ENCODE assay signal across 20 cellular contexts in the genomic region with DNA sequence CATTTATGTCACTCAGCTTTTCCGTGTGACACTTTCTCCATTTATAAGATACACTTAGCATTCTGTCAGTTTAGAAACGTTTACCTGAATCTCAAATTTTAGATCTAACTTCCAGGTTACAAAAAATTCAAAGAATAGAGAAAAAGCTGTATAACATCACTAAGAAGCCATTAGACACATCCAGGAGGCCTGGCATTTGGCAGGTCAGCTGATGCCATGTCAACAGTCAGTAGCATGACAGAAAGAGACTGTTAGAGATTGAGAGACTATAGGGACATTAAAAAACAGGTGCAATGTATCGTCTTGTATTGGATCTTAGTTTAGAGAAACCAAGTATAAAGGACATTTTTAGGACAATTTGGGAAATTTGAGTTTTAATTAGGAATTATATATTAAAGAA. TPM values are rescaled to one million over a fixed set of nuclear protein-coding genes. Genes with fewer than 3 reads are reported as not detected.
DNase-seq lines count a peak whose midpoint lies in the region; ATAC-seq, FAIRE-seq and TF ChIP-seq lines count a peak whose summit lies in the region.
"Had no signal": no experiment of that assay in that cellular context is flagged by ENCODE, and none has a peak within 500 bp of the region (broad histone marks: within the 10 kb centered on the region; RNA-seq: fewer than 3 reads in every experiment).

No MANE protein-coding gene starts in this region.

- CTCF ChIA-PET in activated CD4-positive, alpha-beta T cell treated with anti-CD3 and anti-CD28 coated beads, Interleukin-2, amount 10 ng/mL, durations not matched to agents 7 days and 5 days (lab: Charles Lee) = interaction anchor here (1.3 kb wide), 1 partner anchor 55 kb away, joined by 3 read pairs; no protein-coding TSS in a partner anchor

- peaks cover 6% of the 10 kb centered on the region; the same call in 1 of the 2 replicates for H3F3A ChIP-seq in DOHH2 (ENCODE audit: control insufficient read depth, insufficient read depth)
- peaks cover 43% of the 10 kb centered on the region for H3F3A ChIP-seq in MM.1S (ENCODE audit: insufficient read depth, low read length)

- TF ChIP-seq CTCF in DOHH2 (IDR thresholded peaks at IDR 0.05; ENCODE audit: low read depth, low read length, poor library complexity, severe bottlenecking) (no peak), MM.1S (IDR thresholded peaks at IDR 0.05; ENCODE audit: low read length) (no peak), psoas muscle (IDR thresholded peaks at IDR 0.05) (no peak), esophagus squamous epithelium (IDR thresholded peaks at IDR 0.05) (no peak)

- intact Hi-C loops in psoas muscle (cut with DNase I) (loop anchor here (5.0 to 10.0 kb wide), 4 partner anchors 105 to 405 kb away; no protein-coding TSS in a partner anchor), esophagus squamous epithelium (cut with DNase I) (loop anchor here (10.0 kb wide), 1 partner anchor 408 kb away; no protein-coding TSS in a partner anchor)

- H3K4me2 ChIP-seq in DOHH2 (ENCODE audit: low read length) = peak overlapping the region; percentile 15; the same call in 1 of the 2 replicates
- peak overlapping the region; percentile 49 for H3K4me2 ChIP-seq in MM.1S (ENCODE audit: low read depth, low read length)

- no peaks in the 10 kb centered on the region for H3K27me3 ChIP-seq in DOHH2 (ENCODE audit: control insufficient read depth, low read length)
- H3K27me3 ChIP-seq in MM.1S (replicated peaks; ENCODE audit: insufficient read depth, low read length) = no peaks in the 10 kb centered on the region
- no peaks in the 10 kb centered on the region for H3K27me3 ChIP-seq in psoas muscle (ENCODE audit: insufficient read depth in 3 of 3, low read length in 2 of 3)
- no peaks in the 10 kb centered on the region for H3K27me3 ChIP-seq in esophagus squamous epithelium
- H3K27me3 ChIP-seq: BLaER1 treated with 17β-estradiol and CSF1 and Interleukin-3, amounts not matched to agents 10 nM and 100 nM had no signal

- H4K20me1 ChIP-seq in DOHH2 (ENCODE audit: control insufficient read depth, insufficient read depth, low read depth, low read length) (no peaks in the 10 kb centered on the region), MM.1S (ENCODE audit: insufficient read depth, low read length) (no peaks in the 10 kb centered on the region)
- H4K20me1 ChIP-seq: BLaER1 treated with 17β-estradiol and CSF1 and Interleukin-3, amounts not matched to agents 10 nM and 100 nM had no signal

- ATAC-seq in T-helper 17 cell (no peak), psoas muscle (no peak), GM19397 (IDR thresholded peaks at IDR 0.05; ENCODE audit: unreplicated experiment) (no peak)
- ATAC-seq: GM12878 had no signal

- DNase-seq in MM.1S = no peak
- DNase-seq in T-helper 17 cell = no peak
- no peak for DNase-seq in psoas muscle
- no peak for DNase-seq in esophagus squamous epithelium (lab: John Stamatoyannopoulos, UW)
- no peak for DNase-seq in activated CD4-positive, alpha-beta T cell treated with anti-CD3 and anti-CD28 coated beads, Interleukin-2, amount 10 ng/mL, durations not matched to agents 7 days and 5 days
- DNase-seq in RCC 7860 (ENCODE audit: low spot score) = no peak
- DNase-seq: ACHN; Calu3; CD4-positive, alpha-beta T cell; DMS 273 treated with DMSO at 0.1 percent for 48 hours had no signal

- peaks cover under 1% of the 10 kb centered on the region for H3K27me3 Mint-ChIP-seq in T-helper 17 cell
- H3K27me3 Mint-ChIP-seq in activated CD4-positive, alpha-beta T cell treated with anti-CD3 and anti-CD28 coated beads, Interleukin-2, amount 10 ng/mL, durations not matched to agents 7 days and 5 days = no peaks in the 10 kb centered on the region
- H3K27me3 Mint-ChIP-seq: CD4-positive, alpha-beta T cell had no signal

- peaks cover 2% of the 10 kb centered on the region for H3K36me3 Mint-ChIP-seq in T-helper 17 cell (ENCODE audit: low read depth)
- no peaks in the 10 kb centered on the region for H3K36me3 Mint-ChIP-seq in activated CD4-positive, alpha-beta T cell treated with anti-CD3 and anti-CD28 coated beads, Interleukin-2, amount 10 ng/mL, durations not matched to agents 7 days and 5 days (ENCODE audit: low read depth)

- H3K36me3 ChIP-seq in DOHH2 (ENCODE audit: control insufficient read depth, low read length) (no peaks in the 10 kb centered on the region), MM.1S (replicated peaks; ENCODE audit: insufficient read depth, low read length) (no peaks in the 10 kb centered on the region), psoas muscle (ENCODE audit: insufficient read depth in 1 of 2, low read depth in 1 of 2) (no peaks in the 10 kb centered on the region), esophagus squamous epithelium (no peaks in the 10 kb centered on the region)
- H3K36me3 ChIP-seq: BLaER1 treated with 17β-estradiol and CSF1 and Interleukin-3, amounts not matched to agents 10 nM and 100 nM; HAP-1 had no signal

- H3K4me1 Mint-ChIP-seq in T-helper 17 cell = peaks cover 12% of the 10 kb centered on the region
- peaks cover 37% of the 10 kb centered on the region for H3K4me1 Mint-ChIP-seq in activated CD4-positive, alpha-beta T cell treated with anti-CD3 and anti-CD28 coated beads, Interleukin-2, amount 10 ng/mL, durations not matched to agents 7 days and 5 days

- peak overlapping the region; percentile 6 for H3K27ac Mint-ChIP-seq in T-helper 17 cell
- H3K27ac Mint-ChIP-seq in activated CD4-positive, alpha-beta T cell treated with anti-CD3 and anti-CD28 coated beads, Interleukin-2, amount 10 ng/mL, durations not matched to agents 7 days and 5 days = no peak overlapping the region
- H3K27ac Mint-ChIP-seq: CD4-positive, alpha-beta T cell had no signal

- peak overlapping the region; percentile 28; the same call in 1 of the 2 replicates for H3K9ac ChIP-seq in MM.1S (ENCODE audit: low read length)
- H3K9ac ChIP-seq: BLaER1 treated with 17β-estradiol and CSF1 and Interleukin-3, amounts not matched to agents 10 nM and 100 nM had no signal

- H3K4me3 ChIP-seq in DOHH2 (ENCODE audit: low read length) (no peak overlapping the region), MM.1S (ENCODE audit: low read length) (no peak overlapping the region), psoas muscle (no peak overlapping the region), esophagus squamous epithelium (no peak overlapping the region)
- H3K4me3 ChIP-seq: BLaER1 treated with 17β-estradiol and CSF1 and Interleukin-3, amounts not matched to agents 10 nM and 100 nM; GM12878; HAP-1 had no signal

- H3K9me3 Mint-ChIP-seq in activated CD4-positive, alpha-beta T cell treated with anti-CD3 and anti-CD28 coated beads, Interleukin-2, amount 10 ng/mL, durations not matched to agents 7 days and 5 days = no peaks in the 10 kb centered on the region
- H3K9me3 Mint-ChIP-seq: CD4-positive, alpha-beta T cell had no signal

- H2AFZ ChIP-seq in MM.1S (ENCODE audit: low read length) = 0 out of 2 replicates have a peak overlapping the region, but pooled peaks have one; percentile 16

- H3K4me3 Mint-ChIP-seq in T-helper 17 cell = no peak overlapping the region
- H3K4me3 Mint-ChIP-seq in activated CD4-positive, alpha-beta T cell treated with anti-CD3 and anti-CD28 coated beads, Interleukin-2, amount 10 ng/mL, durations not matched to agents 7 days and 5 days = no peak overlapping the region
- H3K4me3 Mint-ChIP-seq: CD4-positive, alpha-beta T cell had no signal

- no peak for FAIRE-seq in RCC 7860 (lab: Jason Lieb, UNC)
- FAIRE-seq: GM12878, GM18507, H1, HTR-8/SVneo had no signal

- H3K9me3 ChIP-seq in DOHH2 (ENCODE audit: control insufficient read depth, insufficient read depth, low read length) = no peaks in the 10 kb centered on the region
- no peaks in the 10 kb centered on the region for H3K9me3 ChIP-seq in MM.1S (replicated peaks; ENCODE audit: insufficient read depth, low read length)
- no peaks in the 10 kb centered on the region for H3K9me3 ChIP-seq in T-helper 17 cell (ENCODE audit: control insufficient read depth, low read length, poor library complexity, severe bottlenecking)
- no peaks in the 10 kb centered on the region for H3K9me3 ChIP-seq in psoas muscle
- H3K9me3 ChIP-seq in esophagus squamous epithelium = no peaks in the 10 kb centered on the region
- H3K9me3 ChIP-seq: BLaER1 treated with 17β-estradiol and CSF1 and Interleukin-3, amounts not matched to agents 10 nM and 100 nM; HAP-1 had no signal

- POLR2A ChIA-PET in activated CD4-positive, alpha-beta T cell treated with anti-CD3 and anti-CD28 coated beads, Interleukin-2, amount 10 ng/mL, durations not matched to agents 7 days and 5 days (lab: Charles Lee) = no interaction called here

- 64 to 74% (median 73%) methylated on average over 3 of the region's 3 CpGs for WGBS in psoas muscle, 3 donors
- WGBS in esophagus squamous epithelium, 2 donors = 86% methylated on average over 3 of the region's 3 CpGs

- H3K9me2 ChIP-seq in DOHH2 (replicated peaks; ENCODE audit: control insufficient read depth, low read length) = no peaks in the 10 kb centered on the region
- no peaks in the 10 kb centered on the region for H3K9me2 ChIP-seq in MM.1S (replicated peaks; ENCODE audit: insufficient read depth, low read length)

- H3K79me2 ChIP-seq in DOHH2 (ENCODE audit: control insufficient read depth, low read length) (no peaks in the 10 kb centered on the region), MM.1S (ENCODE audit: low read length) (no peaks in the 10 kb centered on the region)

- no peak for TF ChIP-seq POLR2A in esophagus squamous epithelium (IDR thresholded peaks at IDR 0.05)

- H3K4me1 ChIP-seq in DOHH2 (ENCODE audit: control insufficient read depth, low read length) = peaks cover 58% of the 10 kb centered on the region
- peaks cover 63% of the 10 kb centered on the region for H3K4me1 ChIP-seq in MM.1S (ENCODE audit: low read length)
- peaks cover 42% of the 10 kb centered on the region for H3K4me1 ChIP-seq in psoas muscle
- H3K4me1 ChIP-seq in esophagus squamous epithelium = peaks cover 0 to 19% (median 17%) of the 10 kb centered on the region in 3 donors
- H3K4me1 ChIP-seq: HAP-1 had no signal

- H3K27ac ChIP-seq in DOHH2 (ENCODE audit: low read depth, low read length) (no peak overlapping the region), MM.1S (ENCODE audit: low read length) (peak overlapping the region; percentile 97; the same call in 1 of the 2 replicates), psoas muscle (peak overlapping the region; percentile 78), esophagus squamous epithelium (no peak overlapping the region)
- H3K27ac ChIP-seq: BLaER1 treated with 17β-estradiol and CSF1 and Interleukin-3, amounts not matched to agents 10 nM and 100 nM had no signal

RNA-seq across cellular contexts. Expression of a gene that starts 53.4 kb away (rescaled TPM):
- total RNA-seq in T-helper 17 cell (100 to 1,000 TPM; 101 to 120 TPM), psoas muscle (10 to 100 TPM; 45.5 to 71.7 (median 57.6) TPM), esophagus squamous epithelium (10 to 100 TPM; 38.9 to 69.8 (median 44.5) TPM)
- 100 to 1,000 TPM in 1 of 3 donors, 10 to 100 TPM in 1, 1 to 10 TPM in 1; 9.8 to 129 (median 67.6) TPM for polyA plus RNA-seq in psoas muscle
- total RNA-seq in activated CD4-positive, alpha-beta T cell treated with anti-CD3 and anti-CD28 coated beads, Interleukin-2, amount 10 ng/mL, durations not matched to agents 7 days and 5 days = 10 to 100 TPM; 39.5 to 41.1 TPM

RNA-seq across cellular contexts. Expression of a gene that starts 57.6 kb away (rescaled TPM):
- total RNA-seq in T-helper 17 cell (not detected), psoas muscle (not detected), esophagus squamous epithelium (not detected)
- not detected for polyA plus RNA-seq in psoas muscle
- total RNA-seq in activated CD4-positive, alpha-beta T cell treated with anti-CD3 and anti-CD28 coated beads, Interleukin-2, amount 10 ng/mL, durations not matched to agents 7 days and 5 days = not detected
- total RNA-seq: A172; CD4-positive, alpha-beta T cell; G401 had no signal
- polyA plus RNA-seq: GM12878 had no signal

Comparison
In these comparisons a context has a peak if more than half of its experiments do, and no peak if none do; other contexts are left out.
1. H3K27ac ChIP-seq: peak in MM.1S (single experiment) and psoas muscle (single experiment); none in DOHH2 (single experiment) and esophagus squamous epithelium (0 of 4).